In the genomic region with DNA sequence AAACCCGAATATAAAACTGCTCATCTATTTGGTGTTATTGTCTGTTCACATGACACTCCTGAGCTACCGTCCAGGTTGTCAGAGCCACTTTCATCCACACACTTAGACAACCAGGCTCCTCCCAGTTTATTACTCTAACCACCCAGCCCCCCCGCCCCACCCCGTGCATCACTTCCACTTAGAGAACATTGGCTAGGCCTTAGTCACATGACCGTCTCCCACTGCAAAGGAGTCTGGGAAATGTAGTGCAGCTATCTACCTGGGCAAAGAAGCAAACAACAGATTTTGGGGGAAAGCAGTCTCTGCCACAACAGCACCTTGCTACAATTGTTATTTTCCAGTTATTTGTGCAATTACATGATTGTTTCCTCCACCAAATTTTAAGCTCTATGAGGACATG, we compare ENCODE assay signal across 1 cellular context.
A peak's percentile ranks its signal among the peaks of the same experiment; 100 is the strongest.
TF ChIP-seq lines count a peak whose summit lies in the region.

No MANE protein-coding gene starts in this region.

TF ChIP-seq in GM12878, 131 proteins besides CTCF, POLR2A, EP300 and RAD21 (continued from another document):
- TF ChIP-seq, protein P1, sequence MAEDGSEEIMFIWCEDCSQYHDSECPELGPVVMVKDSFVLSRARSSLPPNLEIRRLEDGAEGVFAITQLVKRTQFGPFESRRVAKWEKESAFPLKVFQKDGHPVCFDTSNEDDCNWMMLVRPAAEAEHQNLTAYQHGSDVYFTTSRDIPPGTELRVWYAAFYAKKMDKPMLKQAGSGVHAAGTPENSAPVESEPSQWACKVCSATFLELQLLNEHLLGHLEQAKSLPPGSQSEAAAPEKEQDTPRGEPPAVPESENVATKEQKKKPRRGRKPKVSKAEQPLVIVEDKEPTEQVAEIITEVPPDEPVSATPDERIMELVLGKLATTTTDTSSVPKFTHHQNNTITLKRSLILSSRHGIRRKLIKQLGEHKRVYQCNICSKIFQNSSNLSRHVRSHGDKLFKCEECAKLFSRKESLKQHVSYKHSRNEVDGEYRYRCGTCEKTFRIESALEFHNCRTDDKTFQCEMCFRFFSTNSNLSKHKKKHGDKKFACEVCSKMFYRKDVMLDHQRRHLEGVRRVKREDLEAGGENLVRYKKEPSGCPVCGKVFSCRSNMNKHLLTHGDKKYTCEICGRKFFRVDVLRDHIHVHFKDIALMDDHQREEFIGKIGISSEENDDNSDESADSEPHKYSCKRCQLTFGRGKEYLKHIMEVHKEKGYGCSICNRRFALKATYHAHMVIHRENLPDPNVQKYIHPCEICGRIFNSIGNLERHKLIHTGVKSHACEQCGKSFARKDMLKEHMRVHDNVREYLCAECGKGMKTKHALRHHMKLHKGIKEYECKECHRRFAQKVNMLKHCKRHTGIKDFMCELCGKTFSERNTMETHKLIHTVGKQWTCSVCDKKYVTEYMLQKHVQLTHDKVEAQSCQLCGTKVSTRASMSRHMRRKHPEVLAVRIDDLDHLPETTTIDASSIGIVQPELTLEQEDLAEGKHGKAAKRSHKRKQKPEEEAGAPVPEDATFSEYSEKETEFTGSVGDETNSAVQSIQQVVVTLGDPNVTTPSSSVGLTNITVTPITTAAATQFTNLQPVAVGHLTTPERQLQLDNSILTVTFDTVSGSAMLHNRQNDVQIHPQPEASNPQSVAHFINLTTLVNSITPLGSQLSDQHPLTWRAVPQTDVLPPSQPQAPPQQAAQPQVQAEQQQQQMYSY (CRISPR knock-in tag; IDR thresholded peaks at IDR 0.05) = no peak
- no peak for TF ChIP-seq YY1 (IDR thresholded peaks at IDR 0.05; ENCODE audit: low read depth, low read length)
- no peak for TF ChIP-seq CHD2 (IDR thresholded peaks at IDR 0.05; ENCODE audit: borderline replicate concordance, low read depth, low read length)
- TF ChIP-seq POLR2AphosphoS5 (IDR thresholded peaks at IDR 0.05; ENCODE audit: low read length) = no peak
- no peak for TF ChIP-seq SREBF1 (IDR thresholded peaks at IDR 0.05; ENCODE audit: low read length)
- TF ChIP-seq, protein P2, sequence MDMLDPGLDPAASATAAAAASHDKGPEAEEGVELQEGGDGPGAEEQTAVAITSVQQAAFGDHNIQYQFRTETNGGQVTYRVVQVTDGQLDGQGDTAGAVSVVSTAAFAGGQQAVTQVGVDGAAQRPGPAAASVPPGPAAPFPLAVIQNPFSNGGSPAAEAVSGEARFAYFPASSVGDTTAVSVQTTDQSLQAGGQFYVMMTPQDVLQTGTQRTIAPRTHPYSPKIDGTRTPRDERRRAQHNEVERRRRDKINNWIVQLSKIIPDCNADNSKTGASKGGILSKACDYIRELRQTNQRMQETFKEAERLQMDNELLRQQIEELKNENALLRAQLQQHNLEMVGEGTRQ (IDR thresholded peaks at IDR 0.05; ENCODE audit: borderline replicate concordance, low read depth, low read length) = no peak; the same call in 1 of the 2 replicates
- TF ChIP-seq, protein P3, sequence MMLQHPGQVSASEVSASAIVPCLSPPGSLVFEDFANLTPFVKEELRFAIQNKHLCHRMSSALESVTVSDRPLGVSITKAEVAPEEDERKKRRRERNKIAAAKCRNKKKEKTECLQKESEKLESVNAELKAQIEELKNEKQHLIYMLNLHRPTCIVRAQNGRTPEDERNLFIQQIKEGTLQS (IDR thresholded peaks at IDR 0.05; ENCODE audit: borderline replicate concordance, extremely low read depth, low read depth, low read length) = peak; percentile 53; the same call in 1 of the 2 replicates
- TF ChIP-seq SIX5 (IDR thresholded peaks at IDR 0.05; ENCODE audit: low read depth, low read length, severe bottlenecking) = peak; percentile 71
- TF ChIP-seq RBBP5 (conservative IDR thresholded peaks at IDR 0.05) = no peak
- TF ChIP-seq, protein P4, sequence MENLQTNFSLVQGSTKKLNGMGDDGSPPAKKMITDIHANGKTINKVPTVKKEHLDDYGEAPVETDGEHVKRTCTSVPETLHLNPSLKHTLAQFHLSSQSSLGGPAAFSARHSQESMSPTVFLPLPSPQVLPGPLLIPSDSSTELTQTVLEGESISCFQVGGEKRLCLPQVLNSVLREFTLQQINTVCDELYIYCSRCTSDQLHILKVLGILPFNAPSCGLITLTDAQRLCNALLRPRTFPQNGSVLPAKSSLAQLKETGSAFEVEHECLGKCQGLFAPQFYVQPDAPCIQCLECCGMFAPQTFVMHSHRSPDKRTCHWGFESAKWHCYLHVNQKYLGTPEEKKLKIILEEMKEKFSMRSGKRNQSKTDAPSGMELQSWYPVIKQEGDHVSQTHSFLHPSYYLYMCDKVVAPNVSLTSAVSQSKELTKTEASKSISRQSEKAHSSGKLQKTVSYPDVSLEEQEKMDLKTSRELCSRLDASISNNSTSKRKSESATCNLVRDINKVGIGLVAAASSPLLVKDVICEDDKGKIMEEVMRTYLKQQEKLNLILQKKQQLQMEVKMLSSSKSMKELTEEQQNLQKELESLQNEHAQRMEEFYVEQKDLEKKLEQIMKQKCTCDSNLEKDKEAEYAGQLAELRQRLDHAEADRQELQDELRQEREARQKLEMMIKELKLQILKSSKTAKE (IDR thresholded peaks at IDR 0.05; ENCODE audit: low read depth, poor library complexity, severe bottlenecking) = no peak
- TF ChIP-seq, protein P5, sequence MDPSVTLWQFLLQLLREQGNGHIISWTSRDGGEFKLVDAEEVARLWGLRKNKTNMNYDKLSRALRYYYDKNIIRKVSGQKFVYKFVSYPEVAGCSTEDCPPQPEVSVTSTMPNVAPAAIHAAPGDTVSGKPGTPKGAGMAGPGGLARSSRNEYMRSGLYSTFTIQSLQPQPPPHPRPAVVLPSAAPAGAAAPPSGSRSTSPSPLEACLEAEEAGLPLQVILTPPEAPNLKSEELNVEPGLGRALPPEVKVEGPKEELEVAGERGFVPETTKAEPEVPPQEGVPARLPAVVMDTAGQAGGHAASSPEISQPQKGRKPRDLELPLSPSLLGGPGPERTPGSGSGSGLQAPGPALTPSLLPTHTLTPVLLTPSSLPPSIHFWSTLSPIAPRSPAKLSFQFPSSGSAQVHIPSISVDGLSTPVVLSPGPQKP (IDR thresholded peaks at IDR 0.05; ENCODE audit: low read depth, low read length) = no peak
